In genomic region chr1:115922806-115923205, GRCh38 we compare ENCODE assay signal across 15 cellular contexts. TPM values are rescaled to one million over a fixed set of nuclear protein-coding genes. Genes with fewer than 3 reads are reported as not detected.
"Had no signal": no experiment of that assay in that cellular context is flagged by ENCODE, and none has a peak within 500 bp of the region (broad histone marks: within the 10 kb centered on the region; RNA-seq: fewer than 3 reads in every experiment).

No MANE protein-coding gene starts in this region.

- H3K27ac ChIP-seq: foreskin keratinocyte, prostate gland, transverse colon had no signal

- H3K9me3 ChIP-seq: prostate gland, transverse colon had no signal

- H3K27me3 ChIP-seq: foreskin keratinocyte, transverse colon had no signal

- H3K4me3 Mint-ChIP-seq: activated CD4-positive, alpha-beta memory T cell treated with anti-CD3 and anti-CD28 coated beads for 36 hours; activated T-cell treated with anti-CD3 and anti-CD28 coated beads, Interleukin-2, amount 50 U/mL, for 72 hours; naive thymus-derived CD8-positive, alpha-beta T cell had no signal

- ATAC-seq: activated T-cell treated with anti-CD3 and anti-CD28 coated beads, Interleukin-2, amount 50 U/mL, for 72 hours; foreskin keratinocyte; naive thymus-derived CD8-positive, alpha-beta T cell; sciatic nerve had no signal

- H3K27ac Mint-ChIP-seq: activated CD4-positive, alpha-beta memory T cell treated with anti-CD3 and anti-CD28 coated beads for 36 hours; activated T-cell treated with anti-CD3 and anti-CD28 coated beads, Interleukin-2, amount 50 U/mL, for 72 hours had no signal

- H3K4me3 ChIP-seq: prostate gland, transverse colon had no signal

- H3K9me3 Mint-ChIP-seq: activated CD4-positive, alpha-beta memory T cell treated with anti-CD3 and anti-CD28 coated beads for 36 hours; activated T-cell treated with anti-CD3 and anti-CD28 coated beads, Interleukin-2, amount 50 U/mL, for 72 hours; naive thymus-derived CD8-positive, alpha-beta T cell had no signal

- H3K4me1 ChIP-seq: prostate gland, transverse colon had no signal

- H3K36me3 Mint-ChIP-seq: activated CD4-positive, alpha-beta memory T cell treated with anti-CD3 and anti-CD28 coated beads for 36 hours; naive thymus-derived CD8-positive, alpha-beta T cell had no signal

- H3K36me3 ChIP-seq: prostate gland, transverse colon had no signal

- DNase-seq: activated CD4-positive, alpha-beta memory T cell treated with anti-CD3 and anti-CD28 coated beads for 36 hours; activated CD4-positive, alpha-beta T cell treated with anti-CD3 and anti-CD28 coated beads for 1 hour; activated T-cell treated with anti-CD3 and anti-CD28 coated beads, Interleukin-2, amount 50 U/mL, for 72 hours; aorta; foreskin keratinocyte; head of caudate nucleus; naive thymus-derived CD8-positive, alpha-beta T cell; stimulated activated CD4-positive, alpha-beta T cell treated with anti-CD3 and anti-CD28 coated beads, Interleukin-2, amount 100 ng/mL, for 24 hours; stimulated activated naive CD4-positive, alpha-beta T cell; substantia nigra; transverse colon had no signal

- H3K27me3 Mint-ChIP-seq: activated CD4-positive, alpha-beta memory T cell treated with anti-CD3 and anti-CD28 coated beads for 36 hours had no signal

RNA-seq across cellular contexts. Expression of gene SLC22A15, which starts 53.5 kb away (rescaled TPM):
- total RNA-seq: lung microvascular endothelial cell had no signal
- polyA plus RNA-seq: endothelial cell of umbilical vein; naive thymus-derived CD8-positive, alpha-beta T cell had no signal
